Comparison of ENCODE assay signal across 8 cellular contexts in the genomic region with DNA sequence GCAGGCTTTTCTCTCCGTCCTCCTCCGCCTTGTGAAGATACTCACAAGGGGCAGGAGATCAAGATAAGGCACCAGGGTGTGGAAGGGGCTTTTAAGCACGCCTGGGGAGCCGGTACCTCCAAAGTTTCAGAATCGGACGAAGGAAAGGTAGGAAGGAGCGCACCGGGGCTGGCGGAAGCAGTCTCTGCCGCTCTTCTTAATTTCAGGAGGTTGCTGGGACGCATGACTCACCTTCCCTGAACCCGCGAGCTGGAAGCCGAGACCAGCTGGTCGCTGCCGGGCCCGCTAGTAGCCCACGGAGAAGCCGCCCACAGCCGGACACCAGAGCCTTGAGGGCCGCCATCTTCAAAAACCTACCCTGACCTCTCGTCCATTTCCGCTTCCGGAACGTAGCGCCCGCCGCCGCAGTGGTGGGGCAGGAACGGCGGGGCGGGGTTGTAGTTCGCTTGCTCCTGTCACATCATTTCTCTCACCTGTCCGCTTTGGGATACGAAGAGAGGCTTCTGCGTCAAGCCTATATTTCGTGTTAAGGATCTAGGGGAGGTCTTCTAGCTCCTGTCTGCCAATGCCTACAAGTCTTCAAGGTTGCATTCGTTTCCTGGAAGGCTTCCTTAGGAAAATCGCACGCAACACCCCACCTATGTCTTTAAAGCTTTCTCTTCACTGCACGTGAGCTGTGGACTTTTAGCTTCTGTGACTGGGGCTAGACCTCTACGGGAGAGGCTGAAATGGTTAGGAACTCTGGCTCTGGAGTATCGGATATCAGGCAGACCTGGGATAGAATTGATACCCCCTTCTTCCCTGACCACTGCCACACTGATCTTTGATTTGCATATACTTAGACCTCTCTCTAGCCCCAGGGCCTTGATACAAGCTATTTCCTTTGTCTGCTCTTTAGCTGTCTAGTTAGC. TPM values are rescaled to one million over a fixed set of nuclear protein-coding genes. Genes with fewer than 3 reads are reported as not detected.
DNase-seq lines count a peak whose midpoint lies in the region; ATAC-seq and TF ChIP-seq lines count a peak whose summit lies in the region.

A gene (minus strand): TSS at position 355 of the 911 bp plus-strand sequence. CDS start 12 bp downstream, at position 343.

- peak within 1 kb of the TSS; percentile 54 to 95 for H3K18ac ChIP-seq in mesenchymal stem cell (ENCODE audit: low read depth in 1 of 2, low read length in 2 of 2)

- intact Hi-C loops in CD4-positive, alpha-beta T cell (cut with DNase I, micrococcal nuclease): loop anchor here in 1 of 2 experiments (5.0 kb wide), 2 partner anchors 1910 to 1950 kb away; a partner anchor contains a TSS

- peak within 1 kb of the TSS; percentile 56 for H3K27ac ChIP-seq in CD4-positive, alpha-beta T cell (ENCODE audit: low read depth, low read length)
- peak within 1 kb of the TSS; percentile 50 for H3K27ac ChIP-seq in mesenchymal stem cell (ENCODE audit: low read length, poor library complexity, severe bottlenecking)

- no peak within 1 kb of the TSS for H2BK15ac ChIP-seq in mesenchymal stem cell (ENCODE audit: low read depth, poor library complexity, severe bottlenecking)

- H3K27me3 ChIP-seq in CD4-positive, alpha-beta T cell (ENCODE audit: control insufficient read depth, insufficient read depth, low read length): no peaks in the 10 kb centered on the region
- H3K27me3 ChIP-seq in mesenchymal stem cell (ENCODE audit: control insufficient read depth in 1 of 2, insufficient read depth in 1 of 2, low read length in 2 of 2): no peaks in the 10 kb centered on the region

- peak within 1 kb of the TSS; percentile 65 to 77 for H3K4ac ChIP-seq in mesenchymal stem cell (ENCODE audit: low read depth in 1 of 2, low read length in 2 of 2)

- H3K4me3 ChIP-seq in mesenchymal stem cell (ENCODE audit: insufficient read depth in 1 of 2, low read depth in 1 of 2, low read length in 2 of 2): peak within 1 kb of the TSS; percentile 76 to 98

- peak within 1 kb of the TSS; percentile 92 for H3K4me2 ChIP-seq in mesenchymal stem cell (ENCODE audit: low read length, poor library complexity, severe bottlenecking)

- no peak for TF ChIP-seq CTCF in CD4-positive, alpha-beta T cell (IDR thresholded peaks at IDR 0.05)

- peak within 1 kb of the TSS; percentile 83 for H3K27ac Mint-ChIP-seq in CD4-positive, alpha-beta T cell
- peak within 1 kb of the TSS; percentile 94 for H3K27ac Mint-ChIP-seq in effector memory CD8-positive, alpha-beta T cell

- H3K9me3 Mint-ChIP-seq in CD4-positive, alpha-beta T cell: no peaks in the 10 kb centered on the region
- H3K9me3 Mint-ChIP-seq in effector memory CD8-positive, alpha-beta T cell: no peaks in the 10 kb centered on the region

- H3K9ac ChIP-seq in mesenchymal stem cell (ENCODE audit: low read length): peak within 1 kb of the TSS; percentile 97

- no peaks in the 10 kb centered on the region for H3K4me1 ChIP-seq in mesenchymal stem cell (ENCODE audit: control insufficient read depth, insufficient read depth, low read depth, low read length)

- WGBS in mesenchymal stem cell: 2% methylated on average over 40 of the region's 43 CpGs

- H3K14ac ChIP-seq in mesenchymal stem cell (ENCODE audit: low read length in 2 of 2): peak within 1 kb of the TSS in 1 of 2 experiments; percentile 64

- H3K36me3 ChIP-seq in mesenchymal stem cell (ENCODE audit: control insufficient read depth in 1 of 2, insufficient read depth in 2 of 2, low read depth in 1 of 2, low read length in 2 of 2): peaks cover 0 to 3% of the 10 kb centered on the region in 2 experiments

- no peak within 1 kb of the TSS for H2AK5ac ChIP-seq in mesenchymal stem cell (ENCODE audit: low read length, severe bottlenecking)

- H2AFZ ChIP-seq in mesenchymal stem cell (ENCODE audit: low read depth, low read length): peak within 1 kb of the TSS; percentile 91

- H4K8ac ChIP-seq in mesenchymal stem cell (ENCODE audit: low read length): peak within 1 kb of the TSS; percentile 74

- H3K4me1 Mint-ChIP-seq in CD4-positive, alpha-beta T cell (ENCODE audit: low read depth): peaks cover 52% of the 10 kb centered on the region
- H3K4me1 Mint-ChIP-seq in effector memory CD8-positive, alpha-beta T cell (ENCODE audit: low read depth in 2 of 2): peaks cover 24 to 44% of the 10 kb centered on the region in 2 donors

- peak; percentile 95 for ATAC-seq in CD4-positive, alpha-beta T cell (ENCODE audit: poor library complexity)
- ATAC-seq in GM19395 (IDR thresholded peaks at IDR 0.05; ENCODE audit: unreplicated experiment) (peak; percentile 93), HG03558 (IDR thresholded peaks at IDR 0.05; ENCODE audit: extremely low read depth, unreplicated experiment) (peak; percentile 64)
- peak; percentile 98 for ATAC-seq in effector memory CD8-positive, alpha-beta T cell (replicated peaks)

- H2BK12ac ChIP-seq in mesenchymal stem cell (ENCODE audit: low read length in 2 of 2): peak within 1 kb of the TSS in 1 of 2 experiments; percentile 33

- H3K9me3 ChIP-seq in CD4-positive, alpha-beta T cell (ENCODE audit: control insufficient read depth, low read length): no peaks in the 10 kb centered on the region
- H3K9me3 ChIP-seq in mesenchymal stem cell (ENCODE audit: control insufficient read depth, low read length): no peaks in the 10 kb centered on the region

- peak within 1 kb of the TSS; percentile 2 for H2BK120ac ChIP-seq in mesenchymal stem cell (ENCODE audit: low read depth, low read length)

- DNase-seq in CD4-positive, alpha-beta T cell: peak; percentile 57 to 78 (median 66)
- DNase-seq in NK-92 treated with Interleukin-12 subunit alpha and Interleukin-12 subunit beta, amount 100 ng/mL, for 24 hours (lab: John Stamatoyannopoulos, UW): peak; percentile 70
- DNase-seq in effector memory CD8-positive, alpha-beta T cell: peak; percentile 68 to 72 (median 70)
- DNase-seq in mesenchymal stem cell: peak; percentile 83
- DNase-seq in stimulated activated CD8-positive, alpha-beta memory T cell treated with anti-CD3 and anti-CD28 coated beads, Interleukin-12 subunit alpha, Interleukin-12 subunit beta, amount 100 ng/mL, for 4 hours (ENCODE audit: low read depth): peak; percentile 65

- POLR2A ChIA-PET in CD4-positive, alpha-beta T cell (lab: Charles Lee): interaction anchor here (1.3 to 2.2 kb wide), 2 partner anchors 51 to 58 kb away, joined by 4 to 8 read pairs; a partner anchor contains a TSS
- POLR2A ChIA-PET in activated CD8-positive, alpha-beta memory T cell treated with anti-CD3 and anti-CD28 coated beads for 36 hours (lab: Charles Lee): interaction anchor here (0.7 kb wide), 1 partner anchor 82 kb away, joined by 3 read pairs; no protein-coding TSS in a partner anchor

- no peaks in the 10 kb centered on the region for H3K27me3 Mint-ChIP-seq in CD4-positive, alpha-beta T cell
- H3K27me3 Mint-ChIP-seq in effector memory CD8-positive, alpha-beta T cell: peaks cover 0 to 5% of the 10 kb centered on the region in 2 donors

- peaks cover 15% of the 10 kb centered on the region for H3K79me1 ChIP-seq in mesenchymal stem cell (replicated peaks; ENCODE audit: low read length, poor library complexity, severe bottlenecking)

- H4K91ac ChIP-seq in mesenchymal stem cell (ENCODE audit: low read length): peak within 1 kb of the TSS; percentile 79

- CTCF ChIA-PET in CD4-positive, alpha-beta T cell (lab: Charles Lee): interaction anchor here (0.6 to 3.3 kb wide), 3 partner anchors 20 to 569 kb away, joined by 3 to 16 read pairs (median 3); no protein-coding TSS in a partner anchor
- CTCF ChIA-PET in activated CD8-positive, alpha-beta memory T cell treated with anti-CD3 and anti-CD28 coated beads for 36 hours (lab: Charles Lee): interaction anchor here (0.8 to 2.6 kb wide), 6 partner anchors 21 to 85 kb away, joined by 3 to 11 read pairs (median 4); a partner anchor contains a TSS

- H2BK5ac ChIP-seq in mesenchymal stem cell (ENCODE audit: low read depth, low read length, poor library complexity, severe bottlenecking): no peak within 1 kb of the TSS

- H3K4me3 Mint-ChIP-seq in CD4-positive, alpha-beta T cell: peak within 1 kb of the TSS; percentile 96
- H3K4me3 Mint-ChIP-seq in effector memory CD8-positive, alpha-beta T cell: peak within 1 kb of the TSS; percentile 92 to 94

- peaks cover 23% of the 10 kb centered on the region for H3K36me3 Mint-ChIP-seq in CD4-positive, alpha-beta T cell (ENCODE audit: low read depth)
- H3K36me3 Mint-ChIP-seq in effector memory CD8-positive, alpha-beta T cell (ENCODE audit: insufficient read depth): peaks cover 3% of the 10 kb centered on the region

- peak within 1 kb of the TSS in 1 of 2 experiments; percentile 11 for H3K23ac ChIP-seq in mesenchymal stem cell (ENCODE audit: low read length in 2 of 2)

RNA-seq across cellular contexts. Expression of the gene that starts here (rescaled TPM):
- total RNA-seq in CD4-positive, alpha-beta T cell: 10 to 100 TPM; 26.1 to 27.7 TPM
- total RNA-seq in activated CD8-positive, alpha-beta memory T cell treated with anti-CD3 and anti-CD28 coated beads for 36 hours: 10 to 100 TPM; 55.0 to 60.7 TPM
- 42.0 TPM for polyA plus RNA-seq in mesenchymal stem cell (2013, experiment 1 of 2)
- 43.2 TPM for polyA plus RNA-seq in mesenchymal stem cell (2013, experiment 2 of 2)

Comparison
In these comparisons a context has a peak if more than half of its experiments do, and no peak if none do; other contexts are left out.
1. Peak in every context shown above with its lines: DNase-seq, ATAC-seq, H3K4me3 ChIP-seq and H3K27ac ChIP-seq.